In the genomic region with DNA sequence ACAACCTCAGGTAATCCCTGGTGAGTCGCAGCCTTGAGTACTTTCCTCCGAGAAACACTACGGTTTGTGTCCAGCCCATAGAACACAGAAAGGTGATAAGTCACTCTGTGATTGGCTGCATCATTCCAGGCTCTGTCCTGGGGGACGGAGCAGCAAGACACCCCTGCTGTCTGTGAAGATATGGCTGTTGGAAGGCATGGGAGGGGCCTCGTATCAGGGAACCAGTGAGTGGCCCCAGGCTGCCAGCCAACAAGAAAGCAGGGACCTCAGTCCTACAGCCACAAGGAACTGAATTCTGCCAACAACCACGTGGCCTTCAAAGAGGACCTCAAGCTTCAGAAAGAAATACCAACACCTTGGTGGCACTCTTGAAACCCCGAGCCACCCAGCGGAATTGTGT, we compare ENCODE assay signal across 38 cellular contexts. TPM values are rescaled to one million over a fixed set of nuclear protein-coding genes. Genes with fewer than 3 reads are reported as not detected.
"Had no signal": no experiment of that assay in that cellular context is flagged by ENCODE, and none has a peak within 500 bp of the region (broad histone marks: within the 10 kb centered on the region; RNA-seq: fewer than 3 reads in every experiment).

No MANE protein-coding gene starts in this region.

- H3K4me1 Mint-ChIP-seq: activated B cell treated with CpG ODN at 0.5 μM for 24 hours; activated T-helper 17 cell treated with anti-CD3 and anti-CD28 coated beads, Interleukin-2, amount 50 U/mL, for 72 hours; central memory CD8-positive, alpha-beta T cell had no signal

- ATAC-seq: activated CD4-positive, CD25-positive, alpha-beta regulatory T cell treated with anti-CD3 and anti-CD28 coated beads, Interleukin-2, amount 50 U/mL, for 24 hours; activated CD8-positive, alpha-beta T cell treated with anti-CD3 and anti-CD28 coated beads for 36 hours; activated T-cell treated with anti-CD3 and anti-CD28 coated beads, Interleukin-2, amount 50 U/mL, for 4 hours; activated T-helper 17 cell treated with anti-CD3 and anti-CD28 coated beads, Interleukin-2, amount 50 U/mL, for 72 hours; gastroesophageal sphincter had no signal

- H3K4me1 ChIP-seq: esophagus squamous epithelium had no signal

- H3K4me3 Mint-ChIP-seq: activated B cell treated with CpG ODN at 0.5 μM for 24 hours; activated CD8-positive, alpha-beta T cell treated with anti-CD3 and anti-CD28 coated beads for 36 hours; activated naive CD8-positive, alpha-beta T cell; activated T-cell treated with anti-CD3 and anti-CD28 coated beads, Interleukin-2, amount 50 U/mL, for 4 hours; activated T-helper 17 cell treated with anti-CD3 and anti-CD28 coated beads, Interleukin-2, amount 50 U/mL, for 72 hours; central memory CD8-positive, alpha-beta T cell; dendritic cell treated with granulocyte-macrophage colony-stimulating factor and Interleukin-4, amounts not matched to agents 40 ng/mL and 50 ng/mL, for 4 days had no signal

- DNase-seq: activated B cell treated with CpG ODN at 0.5 μM for 24 hours; activated CD4-positive, alpha-beta T cell treated with anti-CD3 and anti-CD28 coated beads for 48 hours; activated CD4-positive, alpha-beta T cell treated with anti-CD3 and anti-CD28 coated beads, Interleukin-2, amount 50 U/mL, for 1 hour; activated CD4-positive, alpha-beta T cell treated with anti-CD3 and anti-CD28 coated beads, Interleukin-2, amount 50 U/mL, for 48 hours; activated CD8-positive, alpha-beta memory T cell treated with anti-CD3 and anti-CD28 coated beads for 24 hours; activated CD8-positive, alpha-beta T cell treated with anti-CD3 and anti-CD28 coated beads for 36 hours; activated effector memory CD4-positive, alpha-beta T cell treated with Interleukin-2 at 50 U/mL for 16 hours; activated gamma-delta T cell treated with Interleukin-2 at 50 U/mL for 16 hours; activated naive CD4-positive, alpha-beta T cell treated with anti-CD3 and anti-CD28 coated beads, Interleukin-2, amount 50 U/mL, for 16 hours; activated naive CD4-positive, alpha-beta T cell treated with Interleukin-2 at 50 U/mL for 16 hours; activated T-cell treated with anti-CD3 and anti-CD28 coated beads, Interleukin-2, amount 50 U/mL, for 4 hours; amniotic stem cell; anterior cingulate cortex; brain microvascular endothelial cell; dorsolateral prefrontal cortex; effector memory CD4-positive, alpha-beta T cell; esophagus squamous epithelium; foreskin melanocyte; T-helper 2 cell had no signal

- H3K4me3 ChIP-seq: coronary artery, dorsolateral prefrontal cortex, esophagus squamous epithelium, gastroesophageal sphincter had no signal

- H3K27ac ChIP-seq: brain microvascular endothelial cell, coronary artery, dorsolateral prefrontal cortex, epithelial cell of prostate, esophagus squamous epithelium, gastroesophageal sphincter, VCaP had no signal

- H3K36me3 ChIP-seq: brain microvascular endothelial cell, esophagus squamous epithelium, gastroesophageal sphincter had no signal

- H3K9me3 Mint-ChIP-seq: central memory CD8-positive, alpha-beta T cell had no signal

- H3K27ac Mint-ChIP-seq: activated B cell treated with CpG ODN at 0.5 μM for 24 hours; activated CD8-positive, alpha-beta T cell treated with anti-CD3 and anti-CD28 coated beads for 36 hours; activated naive CD8-positive, alpha-beta T cell; activated T-helper 17 cell treated with anti-CD3 and anti-CD28 coated beads, Interleukin-2, amount 50 U/mL, for 72 hours; dendritic cell treated with granulocyte-macrophage colony-stimulating factor and Interleukin-4, amounts not matched to agents 40 ng/mL and 50 ng/mL, for 4 days had no signal

- FAIRE-seq: astrocyte, bronchial epithelial cell, endometrium, endothelial cell of umbilical vein had no signal

RNA-seq across cellular contexts. Expression of gene PTK6, which starts 31.9 kb away (rescaled TPM):
- total RNA-seq: cardiac septum, cerebellum, glomerular endothelial cell had no signal
- polyA plus RNA-seq: endothelial cell of umbilical vein, fibroblast of lung had no signal

RNA-seq across cellular contexts. Expression of gene KCNQ2, which starts 32.8 kb away (rescaled TPM):
- total RNA-seq: activated B cell treated with CpG ODN at 0.5 μM for 24 hours; activated CD8-positive, alpha-beta T cell treated with anti-CD3 and anti-CD28 coated beads for 36 hours; activated T-cell treated with anti-CD3 and anti-CD28 coated beads, Interleukin-2, amount 50 U/mL, for 4 hours; bronchial epithelial cell; endothelial cell of umbilical vein; esophagus squamous epithelium; fibroblast of lung; fibroblast of villous mesenchyme; glomerular endothelial cell; T-helper 1 cell treated with Interleukin-12 subunit alpha and Interleukin-12 subunit beta and Interleukin-4 antibody, amounts not matched to agents 30 ng/mL and 1 ng/mL, for 36 hours had no signal
- polyA plus RNA-seq: endothelial cell of umbilical vein, fibroblast of lung had no signal

RNA-seq across cellular contexts. Expression of gene SRMS, which starts 42.3 kb away (rescaled TPM):
- total RNA-seq: activated CD8-positive, alpha-beta T cell treated with anti-CD3 and anti-CD28 coated beads for 36 hours; activated T-cell treated with anti-CD3 and anti-CD28 coated beads, Interleukin-2, amount 50 U/mL, for 4 hours; activated T-helper 17 cell treated with anti-CD3 and anti-CD28 coated beads, Interleukin-2, amount 50 U/mL, for 72 hours; cardiac septum; cerebellum; dorsolateral prefrontal cortex; endothelial cell of umbilical vein; esophagus squamous epithelium; fibroblast of lung; fibroblast of villous mesenchyme; gastroesophageal sphincter; glomerular endothelial cell; T-helper 1 cell treated with Interleukin-12 subunit alpha and Interleukin-12 subunit beta and Interleukin-4 antibody, amounts not matched to agents 30 ng/mL and 1 ng/mL, for 36 hours had no signal
- polyA plus RNA-seq: endothelial cell of umbilical vein, fibroblast of lung had no signal
